In genomic region chr12:57216931-57217871, GRCh38 we compare ENCODE assay signal across 9 cellular contexts. TPM values are rescaled to one million over a fixed set of nuclear protein-coding genes. Genes with fewer than 3 reads are reported as not detected.
DNase-seq lines count a peak whose midpoint lies in the region; ATAC-seq and TF ChIP-seq lines count a peak whose summit lies in the region.
"Had no signal": no experiment of that assay in that cellular context is flagged by ENCODE, and none has a peak within 500 bp of the region (broad histone marks: within the 10 kb centered on the region; RNA-seq: fewer than 3 reads in every experiment).

No MANE protein-coding gene starts in this region.

- no peak overlapping the region for H2BK15ac ChIP-seq in IMR-90 (ENCODE audit: low read depth, low read length)
- H2BK15ac ChIP-seq in mesenchymal stem cell (ENCODE audit: low read depth, poor library complexity, severe bottlenecking): no peak overlapping the region

- H2AFZ ChIP-seq in IMR-90 (replicated peaks; ENCODE audit: low read length, poor library complexity) (peak overlapping the region; percentile 79), mesenchymal stem cell (ENCODE audit: low read depth, low read length) (peak overlapping the region; percentile 15)

- intact Hi-C loops in IMR-90 (cut with micrococcal nuclease) (no loop called here), head of caudate nucleus (cut with DNase I) (no loop called here)

- peak overlapping the region; percentile 47; the same call in 1 of the 2 replicates for H3K14ac ChIP-seq in IMR-90 (replicated peaks; ENCODE audit: low read depth, low read length)
- no peak overlapping the region for H3K14ac ChIP-seq in mesenchymal stem cell (ENCODE audit: low read length in 2 of 2)

- H3K18ac ChIP-seq in IMR-90 (ENCODE audit: low read depth, low read length): no peak overlapping the region
- H3K18ac ChIP-seq in mesenchymal stem cell (ENCODE audit: low read depth in 1 of 2, low read length in 2 of 2): peak overlapping the region in 1 of 2 experiments; percentile 56

- H3K27me3 Mint-ChIP-seq in activated naive CD8-positive, alpha-beta T cell treated with anti-CD3 and anti-CD28 coated beads, Interleukin-2, amount 10 ng/mL, durations not matched to agents 7 days and 5 days: peaks cover 76% of the 10 kb centered on the region

- H3K27ac Mint-ChIP-seq in activated naive CD8-positive, alpha-beta T cell treated with anti-CD3 and anti-CD28 coated beads, Interleukin-2, amount 10 ng/mL, durations not matched to agents 7 days and 5 days: no peak overlapping the region

- no peaks in the 10 kb centered on the region for H3K9me3 Mint-ChIP-seq in activated naive CD8-positive, alpha-beta T cell treated with anti-CD3 and anti-CD28 coated beads, Interleukin-2, amount 10 ng/mL, durations not matched to agents 7 days and 5 days

- H2AK9ac ChIP-seq in IMR-90 (replicated peaks; ENCODE audit: low read depth, low read length, poor library complexity): peak overlapping the region; percentile 91

- no peak overlapping the region; the same call in 1 of the 2 replicates for H3K4ac ChIP-seq in IMR-90 (ENCODE audit: low read depth, low read length)
- H3K4ac ChIP-seq in mesenchymal stem cell (ENCODE audit: low read depth in 1 of 2, low read length in 2 of 2): no peak overlapping the region

- peaks cover 44% of the 10 kb centered on the region for H3K4me1 Mint-ChIP-seq in activated naive CD8-positive, alpha-beta T cell treated with anti-CD3 and anti-CD28 coated beads, Interleukin-2, amount 10 ng/mL, durations not matched to agents 7 days and 5 days

- H4K5ac ChIP-seq in IMR-90 (ENCODE audit: low read depth, low read length): no peak overlapping the region

- CTCF ChIA-PET in IMR-90 (lab: Yijun Ruan, JAX): interaction anchor here (1.1 kb wide), 1 partner anchor 22 kb away, joined by 5 read pairs; no protein-coding TSS in a partner anchor

- peaks cover 7% of the 10 kb centered on the region for H3K4me1 ChIP-seq in IMR-90 (ENCODE audit: control insufficient read depth, insufficient read depth, low read length)
- peaks cover 38% of the 10 kb centered on the region for H3K4me1 ChIP-seq in mesenchymal stem cell (ENCODE audit: control insufficient read depth, insufficient read depth, low read depth, low read length)

- H3K4me2 ChIP-seq in IMR-90 (ENCODE audit: low read depth, low read length) (peak overlapping the region; percentile 79), mesenchymal stem cell (ENCODE audit: low read length, poor library complexity, severe bottlenecking) (peak overlapping the region; percentile 82)

- H3K23ac ChIP-seq in IMR-90 (ENCODE audit: low read depth, low read length): peak overlapping the region; percentile 78
- H3K23ac ChIP-seq in mesenchymal stem cell (ENCODE audit: low read length in 2 of 2): peak overlapping the region in 1 of 2 experiments; percentile 34

- H3K27ac ChIP-seq in IMR-90 (ENCODE audit: insufficient read depth, low read length): no peak overlapping the region; the same call in 1 of the 2 replicates
- no peak overlapping the region for H3K27ac ChIP-seq in mesenchymal stem cell (ENCODE audit: low read length, poor library complexity, severe bottlenecking)

- WGBS in IMR-90 (ENCODE audit: extremely low coverage in 2 of 2, insufficient read length in 1 of 2), 2 experiments: 4% methylated on average over 47 of the region's 61 CpGs; no CpG with 5 or more reads in 1 of the 2 experiments
- 6% methylated on average over 56 of the region's 61 CpGs for WGBS in mesenchymal stem cell

- TF ChIP-seq CTCF in IMR-90 (conservative IDR thresholded peaks at IDR 0.05; ENCODE audit: low read depth, low read length): no peak

- H3K36me3 Mint-ChIP-seq in activated naive CD8-positive, alpha-beta T cell treated with anti-CD3 and anti-CD28 coated beads, Interleukin-2, amount 10 ng/mL, durations not matched to agents 7 days and 5 days: peaks cover 2% of the 10 kb centered on the region

- H3K9me1 ChIP-seq in IMR-90 (ENCODE audit: insufficient read depth, low read length): no peaks in the 10 kb centered on the region

- H3K4me3 Mint-ChIP-seq in activated naive CD8-positive, alpha-beta T cell treated with anti-CD3 and anti-CD28 coated beads, Interleukin-2, amount 10 ng/mL, durations not matched to agents 7 days and 5 days: peak overlapping the region; percentile 80

- H2AK5ac ChIP-seq in IMR-90 (ENCODE audit: low read depth, low read length): peak overlapping the region; percentile 81
- H2AK5ac ChIP-seq in mesenchymal stem cell (ENCODE audit: low read length, severe bottlenecking): no peak overlapping the region

- H3K9me3 ChIP-seq in IMR-90 (ENCODE audit: control insufficient read depth, insufficient read depth, low read length) (no peaks in the 10 kb centered on the region), mesenchymal stem cell (ENCODE audit: control insufficient read depth, low read length) (no peaks in the 10 kb centered on the region)

- in situ Hi-C loops in IMR-90 (cut with MboI; ENCODE audit: low sequenced_read_pairs): no loop called here

- H3K56ac ChIP-seq in IMR-90 (ENCODE audit: extremely low read depth, insufficient read depth, low read length): no peak overlapping the region

- H2BK20ac ChIP-seq in IMR-90 (ENCODE audit: low read depth, low read length): no peak overlapping the region

- H2BK12ac ChIP-seq in mesenchymal stem cell (ENCODE audit: low read length in 2 of 2): peak overlapping the region in 1 of 2 experiments; percentile 1

- H3K4me3 ChIP-seq in IMR-90 (ENCODE audit: insufficient read depth, low read depth, low read length) (peak overlapping the region; percentile 73), mesenchymal stem cell (ENCODE audit: insufficient read depth in 1 of 2, low read depth in 1 of 2, low read length in 2 of 2) (peak overlapping the region; percentile 26 to 75)

- peaks cover 69% of the 10 kb centered on the region for H3K27me3 ChIP-seq in IMR-90 (ENCODE audit: control insufficient read depth, insufficient read depth, low read length)
- H3K27me3 ChIP-seq in mesenchymal stem cell (ENCODE audit: control insufficient read depth in 1 of 2, insufficient read depth in 1 of 2, low read length in 2 of 2): peaks cover 21 to 70% of the 10 kb centered on the region in 2 experiments

- DNase-seq in D341Med (ENCODE audit: low spot score) (peak; percentile 56), IMR-90 (no peak), mesenchymal stem cell (no peak), head of caudate nucleus (no peak), NK-92 (lab: John Stamatoyannopoulos, UW; ENCODE audit: unreplicated experiment) (no peak), ureter (ENCODE audit: low spot score) (no peak)
- DNase-seq in activated naive CD8-positive, alpha-beta T cell treated with anti-CD3 and anti-CD28 coated beads, Interleukin-2, amount 10 ng/mL, durations not matched to agents 7 days and 5 days: peak; percentile 53

- TF ChIP-seq POLR2A in IMR-90 (IDR thresholded peaks at IDR 0.05; ENCODE audit: low read depth, low read length): no peak

- H2BK120ac ChIP-seq in IMR-90 (ENCODE audit: low read depth, low read length) (no peak overlapping the region), mesenchymal stem cell (ENCODE audit: low read depth, low read length) (no peak overlapping the region)

- H3K79me1 ChIP-seq in IMR-90 (ENCODE audit: low read depth in 1 of 2, low read length in 2 of 2) (peaks cover 0 to 7% of the 10 kb centered on the region in 2 experiments; a peak in 1 of 4 replicates), mesenchymal stem cell (replicated peaks; ENCODE audit: low read length, poor library complexity, severe bottlenecking) (no peaks in the 10 kb centered on the region)

- H4K8ac ChIP-seq in IMR-90 (ENCODE audit: low read depth in 2 of 2, low read length in 2 of 2) (no peak overlapping the region), mesenchymal stem cell (ENCODE audit: low read length) (no peak overlapping the region)

- TF ChIP-seq RAD21 in IMR-90 (IDR thresholded peaks at IDR 0.05; ENCODE audit: low read length): no peak

- H2BK5ac ChIP-seq in IMR-90 (ENCODE audit: low read depth, low read length, poor library complexity, severe bottlenecking): no peak overlapping the region
- H2BK5ac ChIP-seq in mesenchymal stem cell (ENCODE audit: low read depth, low read length, poor library complexity, severe bottlenecking): no peak overlapping the region

- BruUV-seq in IMR-90 (replicated peaks; lab: Mats Ljungman, UMichigan): no TSS peak

- no peak overlapping the region for H4K91ac ChIP-seq in IMR-90 (ENCODE audit: insufficient read depth, low read depth, low read length)
- H4K91ac ChIP-seq in mesenchymal stem cell (ENCODE audit: low read length): no peak overlapping the region

- dilution Hi-C loops in IMR-90 (cut with HindIII; ENCODE audit: low sequenced_read_pairs, unreplicated experiment): no loop called here

- H3K36me3 ChIP-seq in IMR-90 (ENCODE audit: control insufficient read depth, insufficient read depth, low read length): peaks cover 17% of the 10 kb centered on the region
- peaks cover 16 to 18% of the 10 kb centered on the region in 2 experiments for H3K36me3 ChIP-seq in mesenchymal stem cell (ENCODE audit: control insufficient read depth in 1 of 2, insufficient read depth in 2 of 2, low read depth in 1 of 2, low read length in 2 of 2)

- H3K9ac ChIP-seq in IMR-90 (ENCODE audit: low read depth, low read length) (peak overlapping the region; percentile 3; the same call in 1 of the 2 replicates), mesenchymal stem cell (ENCODE audit: low read length) (peak overlapping the region; percentile 59)

- peak; percentile 4 for ATAC-seq in IMR-90 (ENCODE audit: low read depth)
- no peak for ATAC-seq in activated naive CD8-positive, alpha-beta T cell treated with anti-CD3 and anti-CD28 coated beads, Interleukin-2, amount 10 ng/mL, durations not matched to agents 7 days and 5 days (ENCODE audit: low read depth)
- ATAC-seq in esophagus mucosa: no peak

- H4K20me1 ChIP-seq in IMR-90 (ENCODE audit: insufficient read depth, low read length): peaks cover 53% of the 10 kb centered on the region

- POLR2A ChIA-PET in IMR-90 (lab: Charles Lee; ENCODE audit: unreplicated experiment): interaction anchor here (1.0 kb wide), 1 partner anchor 12 kb away, joined by 4 read pairs; the partner anchor contains the start of gene SHMT2
- POLR2A ChIA-PET in activated naive CD8-positive, alpha-beta T cell treated with anti-CD3 and anti-CD28 coated beads, Interleukin-2, amount 10 ng/mL, durations not matched to agents 7 days and 5 days (lab: Charles Lee): interaction anchor here (1.1 to 1.6 kb wide), 3 partner anchors 10 to 21 kb away, joined by 4 to 5 read pairs (median 5); partner anchors contain the start of gene SHMT2

RNA-seq across cellular contexts. Expression of gene NXPH4, which starts 0.6 kb away (rescaled TPM):
- total RNA-seq in IMR-90 (2012; rRNA removed) (0.36 and 0.56 TPM in 2 replicates), esophagus mucosa (6.7 TPM), ureter (not detected)
- polyA plus RNA-seq in IMR-90 (2012; rRNA removed): 3.3 and 3.8 TPM in 2 replicates
- polyA plus RNA-seq in IMR-90 (2012; cell fraction: cytosol; rRNA removed): 4.8 and 7.5 TPM in 2 replicates
- polyA plus RNA-seq in IMR-90 (2012; cell fraction: nucleus; rRNA removed; ENCODE audit: low replicate concordance): 3.3 and 5.8 TPM in 2 replicates
- total RNA-seq in activated naive CD8-positive, alpha-beta T cell treated with anti-CD3 and anti-CD28 coated beads, Interleukin-2, amount 10 ng/mL, durations not matched to agents 7 days and 5 days: 1 to 10 TPM; 1.7 to 2.4 TPM
- polyA plus RNA-seq in mesenchymal stem cell (2013, experiment 1 of 2): 1.8 TPM
- 1.6 TPM for polyA plus RNA-seq in mesenchymal stem cell (2013, experiment 2 of 2)

RNA-seq across cellular contexts. Expression of gene SHMT2, which starts 12.3 kb away (rescaled TPM):
- total RNA-seq in IMR-90 (2012; rRNA removed): 225 and 266 TPM in 2 replicates
- polyA plus RNA-seq in IMR-90 (2012; rRNA removed): 302 and 364 TPM in 2 replicates
- 201 and 323 TPM in 2 replicates for polyA plus RNA-seq in IMR-90 (2012; cell fraction: cytosol; rRNA removed)
- polyA plus RNA-seq in IMR-90 (2012; cell fraction: nucleus; rRNA removed; ENCODE audit: low replicate concordance): 303 and 511 TPM in 2 replicates
- total RNA-seq in activated naive CD8-positive, alpha-beta T cell treated with anti-CD3 and anti-CD28 coated beads, Interleukin-2, amount 10 ng/mL, durations not matched to agents 7 days and 5 days: 100 to 1,000 TPM; 142 to 159 TPM
- polyA plus RNA-seq in mesenchymal stem cell (2013, experiment 1 of 2): 196 TPM
- polyA plus RNA-seq in mesenchymal stem cell (2013, experiment 2 of 2): 196 TPM
- 126 TPM for total RNA-seq in esophagus mucosa
- 97.4 TPM for total RNA-seq in ureter

RNA-seq across cellular contexts. Expression of gene STAC3, which starts 33.8 kb away (rescaled TPM):
- total RNA-seq in IMR-90 (2012; rRNA removed) (under 0.01 and 0.18 TPM in 2 replicates), esophagus mucosa (1.1 TPM), ureter (3.0 TPM)
- polyA plus RNA-seq in IMR-90 (2012; rRNA removed): 0.67 and 0.80 TPM in 2 replicates
- polyA plus RNA-seq in IMR-90 (2012; cell fraction: cytosol; rRNA removed): 0.13 and 0.66 TPM in 2 replicates
- 2.9 and 4.4 TPM in 2 replicates for polyA plus RNA-seq in IMR-90 (2012; cell fraction: nucleus; rRNA removed; ENCODE audit: low replicate concordance)
- total RNA-seq in activated naive CD8-positive, alpha-beta T cell treated with anti-CD3 and anti-CD28 coated beads, Interleukin-2, amount 10 ng/mL, durations not matched to agents 7 days and 5 days: 10 to 100 TPM; 10.7 to 11.4 TPM
- 0.61 TPM for polyA plus RNA-seq in mesenchymal stem cell (2013, experiment 1 of 2)
- polyA plus RNA-seq in mesenchymal stem cell (2013, experiment 2 of 2): 0.21 TPM
- total RNA-seq: SK-MEL-5 had no signal

Comparison
In these comparisons a context has a peak if more than half of its experiments do, and no peak if none do; other contexts are left out.
1. DNase-seq: peak in D341Med (single experiment) and activated naive CD8-positive, alpha-beta T cell treated with anti-CD3 and anti-CD28 coated beads, Interleukin-2, amount 10 ng/mL, durations not matched to agents 7 days and 5 days (single experiment); none in IMR-90 (single experiment), mesenchymal stem cell (single experiment), head of caudate nucleus (0 of 42), NK-92 (single experiment) and ureter (single experiment).